Comparison of ENCODE assay signal across 11 cellular contexts in the genomic region with DNA sequence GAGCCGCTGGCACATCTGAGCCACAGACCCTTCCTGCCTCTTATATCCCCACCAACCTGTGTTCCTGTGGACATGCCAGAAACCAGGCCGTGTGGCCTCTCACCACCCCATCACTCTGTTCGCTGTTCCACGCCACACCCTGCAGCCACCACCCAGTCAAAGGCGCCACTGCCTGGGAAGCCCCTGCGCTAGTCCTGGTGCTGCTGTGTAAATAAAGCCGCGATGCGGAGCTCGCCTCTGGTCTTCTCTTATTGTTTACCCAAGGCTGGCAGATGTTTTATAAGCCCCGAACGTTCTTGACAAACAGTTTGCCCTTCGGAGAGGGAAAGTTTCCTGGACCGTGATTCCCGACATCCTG.
DNase-seq lines count a peak whose midpoint lies in the region; ATAC-seq and TF ChIP-seq lines count a peak whose summit lies in the region.
"Had no signal": no experiment of that assay in that cellular context is flagged by ENCODE, and none has a peak within 500 bp of the region (broad histone marks: within the 10 kb centered on the region; RNA-seq: fewer than 3 reads in every experiment).

No MANE protein-coding gene starts in this region.

- H3K4me3 Mint-ChIP-seq in T-helper 17 cell (no peak overlapping the region), type B pancreatic cell (peak overlapping the region; percentile 31)
- H3K4me3 Mint-ChIP-seq: activated naive CD4-positive, alpha-beta T cell treated with anti-CD3 and anti-CD28 coated beads, Interleukin-2, amount 50 U/mL, for 24 hours; immature natural killer cell had no signal

- H3K4me1 Mint-ChIP-seq in T-helper 17 cell (peaks cover 2% of the 10 kb centered on the region), type B pancreatic cell (ENCODE audit: unreplicated experiment) (peaks cover 13% of the 10 kb centered on the region)
- H3K4me1 Mint-ChIP-seq: activated naive CD4-positive, alpha-beta T cell treated with anti-CD3 and anti-CD28 coated beads, Interleukin-2, amount 50 U/mL, for 24 hours; immature natural killer cell had no signal

- DNase-seq in NCI-H2227 treated with DMSO at 0.1 percent for 48 hours (lab: John Stamatoyannopoulos, UW) (peak; percentile 3), NCI-H2227 (lab: John Stamatoyannopoulos, UW; ENCODE audit: unreplicated experiment) (no peak), T-helper 17 cell (no peak), lower lobe of right lung (peak; percentile 50), type B pancreatic cell (ENCODE audit: extremely low spot score, unreplicated experiment) (no peak), HUDEP-2 (lab: John Stamatoyannopoulos, UW; ENCODE audit: unreplicated experiment in 76 of 76) (no peak)
- DNase-seq: activated CD4-positive, alpha-beta T cell treated with anti-CD3 and anti-CD28 coated beads for 48 hours; immature natural killer cell had no signal

- H3K27ac ChIP-seq in lower lobe of right lung: peak overlapping the region; percentile 68

- H3K9me3 Mint-ChIP-seq in type B pancreatic cell: no peaks in the 10 kb centered on the region
- H3K9me3 Mint-ChIP-seq: activated naive CD4-positive, alpha-beta T cell treated with anti-CD3 and anti-CD28 coated beads, Interleukin-2, amount 50 U/mL, for 24 hours; immature natural killer cell had no signal

- TF ChIP-seq POLR2A in GM18505 (IDR thresholded peaks at IDR 0.05; ENCODE audit: borderline replicate concordance, extremely low read depth, insufficient read depth, insufficient read length): no peak

- TF ChIP-seq CTCF in lower lobe of right lung (IDR thresholded peaks at IDR 0.05): no peak
- no peak for TF ChIP-seq CTCF in type B pancreatic cell (conservative IDR thresholded peaks at IDR 0.05)

- H3K4me3 ChIP-seq in lower lobe of right lung: peak overlapping the region; percentile 45

- no peaks in the 10 kb centered on the region for H3K36me3 ChIP-seq in lower lobe of right lung

- intact Hi-C loops in lower lobe of right lung (cut with DNase I): no loop called here

- H3K9me3 ChIP-seq in T-helper 17 cell (ENCODE audit: control insufficient read depth, low read length, poor library complexity, severe bottlenecking): no peaks in the 10 kb centered on the region
- no peaks in the 10 kb centered on the region for H3K9me3 ChIP-seq in lower lobe of right lung

- H3K27ac Mint-ChIP-seq in T-helper 17 cell (peak overlapping the region; percentile 54), type B pancreatic cell (peak overlapping the region; percentile 70)
- H3K27ac Mint-ChIP-seq: activated naive CD4-positive, alpha-beta T cell treated with anti-CD3 and anti-CD28 coated beads, Interleukin-2, amount 50 U/mL, for 24 hours had no signal

- H3K36me3 Mint-ChIP-seq in T-helper 17 cell (ENCODE audit: low read depth): no peaks in the 10 kb centered on the region
- no peaks in the 10 kb centered on the region for H3K36me3 Mint-ChIP-seq in type B pancreatic cell

- no peaks in the 10 kb centered on the region for H3K27me3 ChIP-seq in lower lobe of right lung (ENCODE audit: low read depth)

- ATAC-seq in T-helper 17 cell: no peak
- ATAC-seq in lower lobe of right lung: peak in 1 of 2 donors; percentile 11
- ATAC-seq in GM21529 (IDR thresholded peaks at IDR 0.05; ENCODE audit: unreplicated experiment): no peak
- no peak for ATAC-seq in GM18505 (IDR thresholded peaks at IDR 0.05; ENCODE audit: unreplicated experiment)

- H3K4me1 ChIP-seq in lower lobe of right lung: peaks cover 19% of the 10 kb centered on the region

- no peaks in the 10 kb centered on the region for H3K27me3 Mint-ChIP-seq in T-helper 17 cell
- H3K27me3 Mint-ChIP-seq in type B pancreatic cell: peaks cover 4% of the 10 kb centered on the region
- H3K27me3 Mint-ChIP-seq: activated naive CD4-positive, alpha-beta T cell treated with anti-CD3 and anti-CD28 coated beads, Interleukin-2, amount 50 U/mL, for 24 hours had no signal

Comparison
In these comparisons a context has a peak if more than half of its experiments do, and no peak if none do; other contexts are left out.
1. DNase-seq: peak in NCI-H2227 treated with DMSO at 0.1 percent for 48 hours (single experiment) and lower lobe of right lung (single experiment); none in NCI-H2227 (single experiment), T-helper 17 cell (0 of 3), type B pancreatic cell (single experiment) and HUDEP-2 (0 of 76).